Comparison of ENCODE assay signal across 11 cellular contexts in the genomic region with DNA sequence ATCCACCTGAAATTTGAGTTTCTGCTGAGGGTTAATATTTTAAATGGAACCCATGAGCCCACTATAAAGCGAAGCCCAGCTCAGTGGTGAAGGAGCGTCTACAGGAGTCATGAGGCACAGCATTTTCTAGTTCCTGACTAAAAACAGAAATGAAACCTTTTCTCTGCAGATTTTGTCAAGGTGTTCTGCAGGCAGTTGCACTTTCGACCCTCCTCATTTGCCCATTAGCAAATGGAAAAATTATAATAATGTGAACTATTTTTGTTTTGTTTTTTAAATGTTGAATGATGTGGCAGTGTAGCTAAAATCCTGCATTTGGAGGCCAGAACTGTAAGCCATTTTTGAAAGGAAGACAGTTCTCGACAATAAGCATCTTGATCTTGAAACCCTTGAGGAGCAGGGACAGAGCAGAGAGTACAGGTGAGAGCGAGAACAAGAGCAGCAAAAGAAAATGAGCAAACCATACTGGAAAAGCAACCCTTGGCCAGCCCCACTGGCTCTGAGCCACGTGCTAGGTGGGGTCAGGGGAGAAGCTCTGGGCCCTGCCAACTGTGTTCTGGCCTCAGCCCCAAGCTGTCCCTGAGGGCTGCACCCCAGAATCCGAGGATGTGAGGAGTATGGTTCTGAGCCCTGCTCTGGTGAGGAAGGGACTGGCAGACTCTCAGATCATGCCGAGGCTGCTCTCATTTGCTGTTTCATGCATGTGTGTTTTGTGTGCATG. TPM values are rescaled to one million over a fixed set of nuclear protein-coding genes. Genes with fewer than 3 reads are reported as not detected.
DNase-seq lines count a peak whose midpoint lies in the region; ATAC-seq and TF ChIP-seq lines count a peak whose summit lies in the region.
"Had no signal": no experiment of that assay in that cellular context is flagged by ENCODE, and none has a peak within 500 bp of the region (broad histone marks: within the 10 kb centered on the region; RNA-seq: fewer than 3 reads in every experiment).

No MANE protein-coding gene starts in this region.

- intact Hi-C loops in prostate gland (cut with DNase I) = no loop called here
- intact Hi-C loops in transverse colon (cut with DNase I; ENCODE audit: low total_unique reads) = loop anchor here (10.0 kb wide), 1 partner anchor 555 kb away; a partner anchor contains a TSS

- H3K9me3 ChIP-seq in T-helper 17 cell (ENCODE audit: control insufficient read depth, low read length, poor library complexity, severe bottlenecking) (no peaks in the 10 kb centered on the region), suprapubic skin (no peaks in the 10 kb centered on the region), prostate gland (no peaks in the 10 kb centered on the region), transverse colon (no peaks in the 10 kb centered on the region)
- H3K9me3 ChIP-seq: Peyer's patch had no signal

- TF ChIP-seq CTCF in GM12865 (IDR thresholded peaks at IDR 0.05; ENCODE audit: insufficient read depth, low read depth, low read length, missing control alignments) = no peak
- no peak for TF ChIP-seq CTCF in suprapubic skin (IDR thresholded peaks at IDR 0.05)
- no peak for TF ChIP-seq CTCF in prostate gland (IDR thresholded peaks at IDR 0.05)
- TF ChIP-seq CTCF in transverse colon (IDR thresholded peaks at IDR 0.05) = no peak

- DNase-seq in GM12865 (ENCODE audit: low read depth) (peak; percentile 85), T-helper 17 cell (no peak), suprapubic skin (ENCODE audit: low spot score in 2 of 2) (no peak), prostate gland (ENCODE audit: low spot score) (no peak), NCI-H2196 (lab: John Stamatoyannopoulos, UW; ENCODE audit: unreplicated experiment) (no peak), transverse colon (no peak)
- DNase-seq: midbrain; Peyer's patch; stimulated activated CD4-positive, alpha-beta T cell treated with anti-CD3 and anti-CD28 coated beads, Interleukin-2, amount 100 ng/mL, for 48 hours had no signal

- H3K27me3 ChIP-seq in suprapubic skin (no peaks in the 10 kb centered on the region), prostate gland (replicated peaks; ENCODE audit: insufficient read depth) (no peaks in the 10 kb centered on the region), transverse colon (no peaks in the 10 kb centered on the region)
- H3K27me3 ChIP-seq: Peyer's patch had no signal

- H3K36me3 Mint-ChIP-seq in T-helper 17 cell (ENCODE audit: low read depth) = no peaks in the 10 kb centered on the region

- TF ChIP-seq POLR2A in suprapubic skin (IDR thresholded peaks at IDR 0.05) (no peak), prostate gland (IDR thresholded peaks at IDR 0.05) (no peak), transverse colon (IDR thresholded peaks at IDR 0.05) (no peak)

- ATAC-seq in GM19324 (IDR thresholded peaks at IDR 0.05; ENCODE audit: low FRiP score, unreplicated experiment) = peak; percentile 72
- peak; percentile 72 for ATAC-seq in HG02970 (IDR thresholded peaks at IDR 0.05; ENCODE audit: low FRiP score, unreplicated experiment)
- no peak for ATAC-seq in T-helper 17 cell

- H3K4me3 ChIP-seq in GM12865 (ENCODE audit: low read depth, low read length) (peak overlapping the region; percentile 17; the same call in 1 of the 2 replicates), suprapubic skin (no peak overlapping the region), prostate gland (no peak overlapping the region), transverse colon (no peak overlapping the region)

- H3K4me1 ChIP-seq in suprapubic skin (peaks cover 14% of the 10 kb centered on the region), prostate gland (replicated peaks) (no peaks in the 10 kb centered on the region), transverse colon (no peaks in the 10 kb centered on the region)

- TF ChIP-seq EP300 in suprapubic skin (IDR thresholded peaks at IDR 0.05) = no peak
- no peak for TF ChIP-seq EP300 in transverse colon (IDR thresholded peaks at IDR 0.05; ENCODE audit: low read depth)

- H3K27ac ChIP-seq in suprapubic skin (no peak overlapping the region), prostate gland (no peak overlapping the region), transverse colon (peak overlapping the region in 2 of 4 donors; percentile 25 to 58)

- peak overlapping the region; percentile 8 for H3K27ac Mint-ChIP-seq in T-helper 17 cell

- WGBS in suprapubic skin = 70% methylated on average over 7 of the region's 8 CpGs
- WGBS in prostate gland = 80% methylated on average over 8 of the region's 8 CpGs
- WGBS in transverse colon (ENCODE audit: low coverage in 1 of 2), 2 donors = 57 to 70% methylated on average over 2 to 8 of the region's 8 CpGs

- H3K4me1 Mint-ChIP-seq in T-helper 17 cell = peaks cover 4% of the 10 kb centered on the region

- H3K36me3 ChIP-seq in suprapubic skin (no peaks in the 10 kb centered on the region), prostate gland (no peaks in the 10 kb centered on the region), transverse colon (no peaks in the 10 kb centered on the region)
- H3K36me3 ChIP-seq: Peyer's patch had no signal

- peaks cover 16% of the 10 kb centered on the region for H3K27me3 Mint-ChIP-seq in T-helper 17 cell

- H3K4me3 Mint-ChIP-seq in T-helper 17 cell = no peak overlapping the region

- in situ Hi-C loops in transverse colon (cut with MboI; ENCODE audit: low pct_ligation_motif_present in 1 of 4, low pct_unique_long_range_greater_than_20kb in 1 of 4, low sequenced_read_pairs in 3 of 4) = loop anchor here (10.0 to 25.0 kb wide), 4 partner anchors 547 to 1297 kb away; a partner anchor contains a TSS

RNA-seq across cellular contexts. Expression of gene COPS8, which starts 26.4 kb away (rescaled TPM):
- total RNA-seq in T-helper 17 cell (10 to 100 TPM; 46.0 to 49.4 TPM), suprapubic skin (10 to 100 TPM; 59.0 to 88.3 (median 77.7) TPM), prostate gland (10 to 100 TPM; 73.1 to 90.0 TPM), transverse colon (10 to 100 TPM; 10.3 to 43.0 (median 35.4) TPM)
